8 cellular contexts compared by ENCODE assay signal in genomic region chr1:59072017-59072947, GRCh38.
A peak's percentile ranks its signal among the peaks of the same experiment; 100 is the strongest.
DNase-seq lines count a peak whose midpoint lies in the region; ATAC-seq and TF ChIP-seq lines count a peak whose summit lies in the region.

No MANE protein-coding gene starts in this region.

- no peak overlapping the region for H2BK15ac ChIP-seq in mesendoderm (replicated peaks; ENCODE audit: low read depth)

- H3K4ac ChIP-seq in mesendoderm (ENCODE audit: low read depth, low read length): no peak overlapping the region

- no peaks in the 10 kb centered on the region for H3K27me3 ChIP-seq in HUES6 (ENCODE audit: control insufficient read depth, insufficient read depth, low read length)
- peaks cover 4% of the 10 kb centered on the region for H3K27me3 ChIP-seq in mesendoderm (ENCODE audit: insufficient read depth, low read length, poor library complexity)

- no peak overlapping the region for H2BK5ac ChIP-seq in mesendoderm (ENCODE audit: low read length)

- CTCF ChIA-PET in activated CD4-positive, alpha-beta T cell treated with anti-CD3 and anti-CD28 coated beads, Interleukin-2, amount 10 ng/mL, durations not matched to agents 7 days and 5 days (lab: Charles Lee): interaction anchor here (0.5 to 1.8 kb wide), 8 partner anchors 10 to 298 kb away, joined by 3 to 6 read pairs (median 4); no protein-coding TSS in a partner anchor

- peak overlapping the region; percentile 68 for H3K27ac Mint-ChIP-seq in activated CD4-positive, alpha-beta T cell treated with anti-CD3 and anti-CD28 coated beads, Interleukin-2, amount 10 ng/mL, durations not matched to agents 7 days and 5 days

- H3K4me3 Mint-ChIP-seq in activated CD4-positive, alpha-beta T cell treated with anti-CD3 and anti-CD28 coated beads, Interleukin-2, amount 10 ng/mL, durations not matched to agents 7 days and 5 days: no peak overlapping the region

- no peaks in the 10 kb centered on the region for H3K36me3 ChIP-seq in HUES6 (ENCODE audit: control insufficient read depth, insufficient read depth, low read length)
- no peaks in the 10 kb centered on the region for H3K36me3 ChIP-seq in mesendoderm (ENCODE audit: control insufficient read depth, insufficient read depth, low read length)

- peak; percentile 62 for DNase-seq in Daoy (ENCODE audit: low read depth)
- DNase-seq in activated CD4-positive, alpha-beta T cell treated with anti-CD3 and anti-CD28 coated beads, Interleukin-2, amount 10 ng/mL, durations not matched to agents 7 days and 5 days: no peak
- DNase-seq in mesendoderm: peak; percentile 45
- DNase-seq in GM13977 (ENCODE audit: low spot score): no peak
- no peak for DNase-seq in AG08396 (ENCODE audit: low spot score)

- no peak overlapping the region for H4K5ac ChIP-seq in mesendoderm (ENCODE audit: low read length)

- no peak overlapping the region for H3K18ac ChIP-seq in mesendoderm (ENCODE audit: low read length)

- WGBS in mesendoderm (ENCODE audit: extremely low coverage, insufficient coverage, low lambda C conversion rate): no CpG with 5 or more reads among the region's 9 CpGs

- no peaks in the 10 kb centered on the region for H3K79me1 ChIP-seq in mesendoderm (ENCODE audit: low read length)

- no peak overlapping the region for H3K4me2 ChIP-seq in mesendoderm (ENCODE audit: low read length)

- no peak for TF ChIP-seq CTCF in GM13977 (IDR thresholded peaks at IDR 0.05; ENCODE audit: extremely low read depth, insufficient read depth, missing control alignments)

- H3K79me2 ChIP-seq in mesendoderm (ENCODE audit: control insufficient read depth, insufficient read depth, low read length): no peaks in the 10 kb centered on the region

- no peak overlapping the region for H3K23ac ChIP-seq in mesendoderm (ENCODE audit: low read length)

- H4K8ac ChIP-seq in mesendoderm (ENCODE audit: low read depth, low read length): no peak overlapping the region

- POLR2A ChIA-PET in activated CD4-positive, alpha-beta T cell treated with anti-CD3 and anti-CD28 coated beads, Interleukin-2, amount 10 ng/mL, durations not matched to agents 7 days and 5 days (lab: Charles Lee): no interaction called here

- H3K27ac ChIP-seq in HUES6 (ENCODE audit: low read depth, low read length): peak overlapping the region; percentile 24; the same call in 1 of the 2 replicates
- no peak overlapping the region for H3K27ac ChIP-seq in mesendoderm (ENCODE audit: low read depth, low read length)

- no peak overlapping the region for H2AK5ac ChIP-seq in mesendoderm (ENCODE audit: low read length)

- H3K56ac ChIP-seq in mesendoderm (ENCODE audit: low read length): no peak overlapping the region

- peaks cover 22% of the 10 kb centered on the region for H3K4me1 Mint-ChIP-seq in activated CD4-positive, alpha-beta T cell treated with anti-CD3 and anti-CD28 coated beads, Interleukin-2, amount 10 ng/mL, durations not matched to agents 7 days and 5 days

- ATAC-seq in GM19455 (IDR thresholded peaks at IDR 0.05; ENCODE audit: unreplicated experiment) (no peak), GM19328 (IDR thresholded peaks at IDR 0.05; ENCODE audit: unreplicated experiment) (no peak)

- H3K4me1 ChIP-seq in HUES6 (ENCODE audit: control insufficient read depth, insufficient read depth, low read length): peaks cover 58% of the 10 kb centered on the region
- H3K4me1 ChIP-seq in mesendoderm (ENCODE audit: control insufficient read depth, low read depth, low read length): peaks cover 13% of the 10 kb centered on the region

- no peak overlapping the region for H2BK120ac ChIP-seq in mesendoderm (ENCODE audit: low read depth, low read length)

- H3K9ac ChIP-seq in HUES6 (ENCODE audit: low read length) (peak overlapping the region; percentile 0), mesendoderm (ENCODE audit: low read length) (no peak overlapping the region)

- H3K9me3 Mint-ChIP-seq in activated CD4-positive, alpha-beta T cell treated with anti-CD3 and anti-CD28 coated beads, Interleukin-2, amount 10 ng/mL, durations not matched to agents 7 days and 5 days: peaks cover 7% of the 10 kb centered on the region

- peaks cover 10% of the 10 kb centered on the region for H3K36me3 Mint-ChIP-seq in activated CD4-positive, alpha-beta T cell treated with anti-CD3 and anti-CD28 coated beads, Interleukin-2, amount 10 ng/mL, durations not matched to agents 7 days and 5 days (ENCODE audit: low read depth)

- no peaks in the 10 kb centered on the region for H3K9me3 ChIP-seq in HUES6 (ENCODE audit: control insufficient read depth, insufficient read depth, low read depth, low read length)

- H3K4me3 ChIP-seq in HUES6 (ENCODE audit: low read depth, low read length) (no peak overlapping the region), mesendoderm (ENCODE audit: low read length) (no peak overlapping the region)

- in situ Hi-C loops in GM13977 (cut with MboI; ENCODE audit: low pct_unique_long_range_greater_than_20kb, low sequenced_read_pairs, unreplicated experiment): no loop called here

- H3K27me3 Mint-ChIP-seq in activated CD4-positive, alpha-beta T cell treated with anti-CD3 and anti-CD28 coated beads, Interleukin-2, amount 10 ng/mL, durations not matched to agents 7 days and 5 days: no peaks in the 10 kb centered on the region

Comparison
In these comparisons a context has a peak if more than half of its experiments do, and no peak if none do; other contexts are left out.
1. DNase-seq: peak in Daoy (single experiment) and mesendoderm (single experiment); none in activated CD4-positive, alpha-beta T cell treated with anti-CD3 and anti-CD28 coated beads, Interleukin-2, amount 10 ng/mL, durations not matched to agents 7 days and 5 days (single experiment), GM13977 (single experiment) and AG08396 (single experiment).